19 cellular contexts compared by ENCODE assay signal in the genomic region with DNA sequence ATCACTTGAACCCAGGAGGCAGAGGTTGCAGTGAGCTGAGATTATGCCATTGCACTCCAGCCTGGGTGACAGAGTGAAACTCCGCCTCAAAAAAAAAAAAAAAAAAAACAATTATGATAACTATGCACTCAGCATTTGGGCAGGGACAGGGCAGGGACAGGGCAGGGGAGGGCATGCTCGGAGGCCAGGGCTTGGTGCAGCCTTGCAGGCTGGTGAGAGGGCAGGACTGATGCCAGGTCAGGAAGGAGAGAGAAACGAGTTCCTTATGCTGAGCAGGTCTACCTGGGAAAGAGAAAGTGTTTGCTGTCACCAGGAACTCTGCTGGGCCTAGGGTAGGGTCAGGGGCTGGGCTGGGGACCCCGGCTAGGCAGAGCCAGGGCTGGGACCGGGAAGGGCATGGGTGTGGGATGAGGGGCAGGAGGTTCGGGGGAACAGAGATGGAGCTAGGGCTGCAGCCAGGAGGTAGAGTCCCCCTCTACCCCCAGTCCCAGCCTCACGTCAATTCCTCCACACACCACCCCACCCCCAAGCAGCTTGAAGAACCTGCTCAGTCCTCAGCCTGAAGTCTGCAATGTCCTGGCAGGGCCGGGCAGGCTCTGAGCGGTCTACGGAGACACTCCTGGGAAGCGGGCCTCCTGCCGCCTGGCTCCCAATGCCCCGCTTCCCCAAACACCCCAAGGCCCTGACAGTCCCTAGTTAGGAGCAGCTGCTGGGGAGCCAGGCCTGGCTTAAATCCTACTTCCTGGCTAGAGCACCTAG. TPM values are rescaled to one million over a fixed set of nuclear protein-coding genes. Genes with fewer than 3 reads are reported as not detected.
DNase-seq lines count a peak whose midpoint lies in the region; ATAC-seq, FAIRE-seq and TF ChIP-seq lines count a peak whose summit lies in the region.
"Had no signal": no experiment of that assay in that cellular context is flagged by ENCODE, and none has a peak within 500 bp of the region (broad histone marks: within the 10 kb centered on the region; RNA-seq: fewer than 3 reads in every experiment).

No MANE protein-coding gene starts in this region.

- H3K27ac ChIP-seq in caudate nucleus (ENCODE audit: low read depth, low read length) (peak overlapping the region; percentile 52), substantia nigra (ENCODE audit: low read depth, low read length, poor library complexity, severe bottlenecking) (peak overlapping the region; percentile 61)
- H3K27ac ChIP-seq: psoas muscle had no signal

- TF ChIP-seq CTCF in LNCaP clone FGC (IDR thresholded peaks at IDR 0.05; ENCODE audit: control insufficient read depth, extremely low read depth, insufficient read depth): no peak

- DNase-seq in LNCaP clone FGC (ENCODE audit: low read depth) (peak; percentile 65), caudate nucleus (lab: John Stamatoyannopoulos, UW) (no peak), left lobe of liver (ENCODE audit: low spot score) (no peak), substantia nigra (lab: John Stamatoyannopoulos, UW) (no peak), GM12892 (ENCODE audit: insufficient read length) (no peak), NCI-H524 (lab: John Stamatoyannopoulos, UW) (no peak), SIG-M5 treated with dmso at 0.1 percent for 504 hours (lab: John Stamatoyannopoulos, UW; ENCODE audit: unreplicated experiment) (no peak)
- DNase-seq in stimulated activated naive CD4-positive, alpha-beta T cell (lab: John Stamatoyannopoulos, UW): no peak
- DNase-seq: activated CD4-positive, alpha-beta T cell treated with anti-CD3 and anti-CD28 coated beads for 1 hour; central memory CD4-positive, alpha-beta T cell; DMS53; heart left ventricle; NCI-H2081; psoas muscle had no signal

- TF ChIP-seq POLR2A in GM12892 (IDR thresholded peaks at IDR 0.05; ENCODE audit: low read depth, low read length): no peak

- peak; percentile 5 for ATAC-seq in left lobe of liver
- ATAC-seq: naive thymus-derived CD8-positive, alpha-beta T cell; psoas muscle had no signal

- FAIRE-seq in GM12892 (lab: Jason Lieb, UNC): no peak
- FAIRE-seq: HTR-8/SVneo had no signal

- H3K4me3 ChIP-seq in LNCaP clone FGC (ENCODE audit: low read depth, low read length): no peak overlapping the region
- H3K4me3 ChIP-seq: heart left ventricle, psoas muscle had no signal

RNA-seq across cellular contexts. Expression of a gene that starts 2.8 kb away (rescaled TPM):
- 1.4 TPM for total RNA-seq in left lobe of liver
- polyA plus RNA-seq in GM12892 (2012; ENCODE audit: missing spikeins): not detected
- total RNA-seq: naive thymus-derived CD8-positive, alpha-beta T cell; psoas muscle; T-helper 1 cell treated with Interleukin-12 subunit alpha and Interleukin-12 subunit beta and Interleukin-4 antibody, amounts not matched to agents 30 ng/mL and 1 ng/mL, for 36 hours had no signal
- polyA plus RNA-seq: naive thymus-derived CD8-positive, alpha-beta T cell had no signal

RNA-seq across cellular contexts. Expression of a gene that starts 16.4 kb away (rescaled TPM):
- 1.9 TPM for total RNA-seq in left lobe of liver
- not detected for polyA plus RNA-seq in GM12892 (2012; ENCODE audit: missing spikeins)
- total RNA-seq: kidney epithelial cell had no signal

RNA-seq across cellular contexts. Expression of a gene that starts 20.2 kb away (rescaled TPM):
- total RNA-seq in left lobe of liver: 280 TPM
- not detected for polyA plus RNA-seq in GM12892 (2012; ENCODE audit: missing spikeins)
- total RNA-seq: kidney epithelial cell; RPMI7951; T-helper 1 cell treated with Interleukin-12 subunit alpha and Interleukin-12 subunit beta and Interleukin-4 antibody, amounts not matched to agents 30 ng/mL and 1 ng/mL, for 36 hours had no signal

RNA-seq across cellular contexts. Expression of a gene that starts 24.6 kb away (rescaled TPM):
- 0.60 TPM for total RNA-seq in left lobe of liver
- polyA plus RNA-seq in GM12892 (2012; ENCODE audit: missing spikeins): not detected
- total RNA-seq: kidney epithelial cell, RPMI7951 had no signal
- polyA plus RNA-seq: heart left ventricle had no signal

RNA-seq across cellular contexts. Expression of a gene that starts 36.1 kb away (rescaled TPM):
- 7.6 TPM for total RNA-seq in left lobe of liver
- 48.8 TPM for polyA plus RNA-seq in GM12892 (2012; ENCODE audit: missing spikeins)
